In genomic region chr11:2595205-2595604, GRCh38 we compare ENCODE assay signal across 8 cellular contexts.
"Had no signal": no experiment of that assay in that cellular context is flagged by ENCODE, and none has a peak within 500 bp of the region (broad histone marks: within the 10 kb centered on the region; RNA-seq: fewer than 3 reads in every experiment).

No MANE protein-coding gene starts in this region.

- FAIRE-seq: G401.6, GM12878, GM12891, GM12892, GM18507, GM19239 had no signal

- H3K4me3 ChIP-seq: GM12878 had no signal

- DNase-seq: GDM1, GF-D8 had no signal

- ATAC-seq: GM12878 had no signal
